Comparison of ENCODE assay signal across 13 cellular contexts in genomic region chr14:67580336-67581230, GRCh38.
"Had no signal": no experiment of that assay in that cellular context is flagged by ENCODE, and none has a peak within 500 bp of the region (broad histone marks: within the 10 kb centered on the region; RNA-seq: fewer than 3 reads in every experiment).

No MANE protein-coding gene starts in this region.

- DNase-seq: activated gamma-delta T cell; activated naive CD8-positive, alpha-beta T cell treated with anti-CD3 and anti-CD28 coated beads for 36 hours; activated T-cell treated with anti-CD3 and anti-CD28 coated beads, Interleukin-2, amount 50 U/mL, for 24 hours; anterior cingulate cortex; kidney; SK-N-SH had no signal

- H3K4me3 Mint-ChIP-seq: activated naive CD8-positive, alpha-beta T cell treated with anti-CD3 and anti-CD28 coated beads for 36 hours; activated T-cell treated with anti-CD3 and anti-CD28 coated beads, Interleukin-2, amount 50 U/mL, for 24 hours; stimulated activated effector memory CD8-positive, alpha-beta T cell treated with anti-CD3 and anti-CD28 coated beads, Interleukin-12 subunit alpha, Interleukin-12 subunit beta, amount 100 ng/mL, for 72 hours had no signal

- H3K9me3 ChIP-seq: breast epithelium, gastroesophageal sphincter, SK-N-SH, tibial nerve had no signal

- H2AFZ ChIP-seq: parathyroid adenoma had no signal

- H3K9me3 Mint-ChIP-seq: activated naive CD8-positive, alpha-beta T cell treated with anti-CD3 and anti-CD28 coated beads for 36 hours; activated T-cell treated with anti-CD3 and anti-CD28 coated beads, Interleukin-2, amount 50 U/mL, for 24 hours; stimulated activated effector memory CD8-positive, alpha-beta T cell treated with anti-CD3 and anti-CD28 coated beads, Interleukin-12 subunit alpha, Interleukin-12 subunit beta, amount 100 ng/mL, for 72 hours had no signal

- H3K4me3 ChIP-seq: breast epithelium, gastroesophageal sphincter, skin epidermis, tibial nerve had no signal

- H3K79me2 ChIP-seq: parathyroid adenoma had no signal

- H3K27ac ChIP-seq: breast epithelium, gastroesophageal sphincter, parathyroid adenoma, skin epidermis, tibial nerve had no signal

- H3K36me3 ChIP-seq: breast epithelium had no signal

- H3K36me3 Mint-ChIP-seq: activated naive CD8-positive, alpha-beta T cell treated with anti-CD3 and anti-CD28 coated beads for 36 hours; stimulated activated effector memory CD8-positive, alpha-beta T cell treated with anti-CD3 and anti-CD28 coated beads, Interleukin-12 subunit alpha, Interleukin-12 subunit beta, amount 100 ng/mL, for 72 hours had no signal

- H3K27ac Mint-ChIP-seq: activated naive CD8-positive, alpha-beta T cell treated with anti-CD3 and anti-CD28 coated beads for 36 hours; activated T-cell treated with anti-CD3 and anti-CD28 coated beads, Interleukin-2, amount 50 U/mL, for 24 hours had no signal

- H3K4me2 ChIP-seq: SK-N-SH had no signal

- H3K27me3 Mint-ChIP-seq: activated naive CD8-positive, alpha-beta T cell treated with anti-CD3 and anti-CD28 coated beads for 36 hours; activated T-cell treated with anti-CD3 and anti-CD28 coated beads, Interleukin-2, amount 50 U/mL, for 24 hours had no signal

- ATAC-seq: activated CD4-positive, CD25-positive, alpha-beta regulatory T cell treated with anti-CD3 and anti-CD28 coated beads, Interleukin-2, amount 50 U/mL, for 24 hours; gastroesophageal sphincter; stimulated activated effector memory CD8-positive, alpha-beta T cell treated with anti-CD3 and anti-CD28 coated beads, Interleukin-12 subunit alpha, Interleukin-12 subunit beta, amount 100 ng/mL, for 72 hours had no signal

- H3K9me2 ChIP-seq: SK-N-SH had no signal

- H3K4me1 Mint-ChIP-seq: activated naive CD8-positive, alpha-beta T cell treated with anti-CD3 and anti-CD28 coated beads for 36 hours; stimulated activated effector memory CD8-positive, alpha-beta T cell treated with anti-CD3 and anti-CD28 coated beads, Interleukin-12 subunit alpha, Interleukin-12 subunit beta, amount 100 ng/mL, for 72 hours had no signal

- H3K4me1 ChIP-seq: breast epithelium, gastroesophageal sphincter, parathyroid adenoma, tibial nerve had no signal

- H3K27me3 ChIP-seq: breast epithelium, gastroesophageal sphincter, tibial nerve had no signal
